Comparison of ENCODE assay signal across 25 cellular contexts in genomic region chr3:10455515-10455914, GRCh38. TPM values are rescaled to one million over a fixed set of nuclear protein-coding genes. Genes with fewer than 3 reads are reported as not detected.
"Had no signal": no experiment of that assay in that cellular context is flagged by ENCODE, and none has a peak within 500 bp of the region (broad histone marks: within the 10 kb centered on the region; RNA-seq: fewer than 3 reads in every experiment).

No MANE protein-coding gene starts in this region.

- DNase-seq: colonic mucosa; dermis blood vessel endothelial cell; dorsolateral prefrontal cortex; effector CD4-positive, alpha-beta T cell; effector memory CD4-positive, alpha-beta T cell; foreskin keratinocyte; heart left ventricle; hippocampal formation; left cardiac atrium; left ventricle myocardium inferior; lower lobe of right lung; mesenchymal stem cell; mucosa of descending colon; naive B cell; naive thymus-derived CD8-positive, alpha-beta T cell had no signal

- H3K27ac Mint-ChIP-seq: mesothelial cell of epicardium; naive thymus-derived CD8-positive, alpha-beta T cell had no signal

- H3K9me3 Mint-ChIP-seq: mesothelial cell of epicardium, naive B cell had no signal

- H3K4me3 ChIP-seq: colonic mucosa, dorsolateral prefrontal cortex, esophagus muscularis mucosa, gastroesophageal sphincter, heart left ventricle, left ventricle myocardium inferior, lower lobe of right lung, mucosa of descending colon had no signal

- H3K4me3 Mint-ChIP-seq: mesothelial cell of epicardium; naive thymus-derived CD8-positive, alpha-beta T cell had no signal

- H3K36me3 ChIP-seq: colonic mucosa, esophagus muscularis mucosa, gastroesophageal sphincter, heart left ventricle, left ventricle myocardium inferior, lower lobe of right lung had no signal

- H3K36me3 Mint-ChIP-seq: mesothelial cell of epicardium; naive B cell; naive thymus-derived CD8-positive, alpha-beta T cell had no signal

- H3K9me3 ChIP-seq: colonic mucosa, esophagus muscularis mucosa, gastroesophageal sphincter, heart left ventricle, left ventricle myocardium inferior, lower lobe of right lung, mucosa of descending colon had no signal

- H3K4me1 Mint-ChIP-seq: mesothelial cell of epicardium had no signal

- H3K4me1 ChIP-seq: colonic mucosa, esophagus muscularis mucosa, foreskin keratinocyte, gastroesophageal sphincter, heart left ventricle, left ventricle myocardium inferior, lower lobe of right lung had no signal

- ATAC-seq: foreskin keratinocyte; gastroesophageal sphincter; heart left ventricle; left cardiac atrium; lower lobe of right lung; mucosa of descending colon; naive thymus-derived CD8-positive, alpha-beta T cell had no signal

- H3K27me3 ChIP-seq: colonic mucosa, dorsolateral prefrontal cortex had no signal

- H3K27ac ChIP-seq: colonic mucosa, esophagus muscularis mucosa, foreskin keratinocyte, gastroesophageal sphincter, heart left ventricle, left ventricle myocardium inferior, lower lobe of right lung had no signal

RNA-seq across cellular contexts. Expression of gene ATP2B2, which starts 49.9 kb away (rescaled TPM):
- total RNA-seq: dermis blood vessel endothelial cell; endothelial cell of umbilical vein; epithelial cell of proximal tubule; fibroblast of lung; fibroblast of villous mesenchyme; foreskin keratinocyte; kidney epithelial cell; left ventricle myocardium inferior; lung microvascular endothelial cell; mesothelial cell of epicardium; naive thymus-derived CD8-positive, alpha-beta T cell had no signal
- polyA plus RNA-seq: endothelial cell of umbilical vein; fibroblast of lung; foreskin keratinocyte; keratinocyte; naive thymus-derived CD8-positive, alpha-beta T cell had no signal
